1 cellular context compared by ENCODE assay signal in the genomic region with DNA sequence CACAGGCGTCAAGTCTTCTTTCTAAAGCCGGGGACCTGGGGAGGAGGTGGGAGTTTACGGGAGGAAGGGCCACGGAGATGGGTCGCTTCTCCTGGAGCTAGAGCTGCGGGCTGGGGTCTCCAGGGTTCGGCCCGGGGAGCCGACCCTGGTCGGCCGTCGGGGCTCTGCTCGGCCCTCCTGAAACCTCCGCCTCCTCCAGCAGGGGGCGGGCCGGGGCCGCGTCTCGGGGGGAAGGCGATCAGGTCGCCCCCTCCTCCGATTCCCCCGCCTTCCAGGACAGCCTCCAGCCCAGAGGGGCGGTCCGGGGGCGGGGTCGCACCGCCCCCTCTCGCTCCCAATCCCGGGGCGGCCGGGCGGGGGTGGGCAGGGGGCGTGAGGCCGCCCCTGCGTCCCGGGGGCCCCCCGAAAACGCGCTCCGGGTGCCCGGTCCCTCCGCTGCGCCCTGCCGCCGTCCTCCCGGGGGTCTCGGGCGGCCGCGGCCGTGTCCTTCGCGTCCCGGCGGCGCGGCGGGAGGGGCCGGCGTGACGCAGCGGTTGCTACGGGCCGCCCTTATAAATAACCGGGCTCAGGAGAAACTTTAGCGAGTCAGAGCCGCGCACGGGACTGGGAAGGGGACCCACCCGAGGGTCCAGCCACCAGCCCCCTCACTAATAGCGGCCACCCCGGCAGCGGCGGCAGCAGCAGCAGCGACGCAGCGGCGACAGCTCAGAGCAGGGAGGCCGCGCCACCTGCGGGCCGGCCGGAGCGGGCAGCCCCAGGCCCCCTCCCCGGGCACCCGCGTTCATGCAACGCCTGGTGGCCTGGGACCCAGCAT.
A peak's percentile ranks its signal among the peaks of the same experiment; 100 is the strongest.
TF ChIP-seq lines count a peak whose summit lies in the region.

A gene (plus strand): TSS at position 580 of the 814 bp plus-strand sequence. CDS start 204 bp downstream, at position 784.

TF ChIP-seq in K562, 482 proteins besides CTCF, POLR2A, EP300 and RAD21 (continued from another document and continues in another):
- TF ChIP-seq, protein P1, sequence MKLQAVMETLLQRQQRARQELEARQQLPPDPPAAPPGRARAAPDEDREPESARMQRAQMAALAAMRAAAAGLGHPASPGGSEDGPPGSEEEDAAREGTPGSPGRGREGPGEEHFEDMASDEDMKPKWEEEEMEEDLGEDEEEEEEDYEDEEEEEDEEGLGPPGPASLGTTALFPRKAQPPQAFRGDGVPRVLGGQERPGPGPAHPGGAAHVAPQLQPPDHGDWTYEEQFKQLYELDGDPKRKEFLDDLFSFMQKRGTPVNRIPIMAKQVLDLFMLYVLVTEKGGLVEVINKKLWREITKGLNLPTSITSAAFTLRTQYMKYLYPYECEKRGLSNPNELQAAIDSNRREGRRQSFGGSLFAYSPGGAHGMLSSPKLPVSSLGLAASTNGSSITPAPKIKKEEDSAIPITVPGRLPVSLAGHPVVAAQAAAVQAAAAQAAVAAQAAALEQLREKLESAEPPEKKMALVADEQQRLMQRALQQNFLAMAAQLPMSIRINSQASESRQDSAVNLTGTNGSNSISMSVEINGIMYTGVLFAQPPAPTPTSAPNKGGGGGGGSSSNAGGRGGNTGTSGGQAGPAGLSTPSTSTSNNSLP (IDR thresholded peaks at IDR 0.05; ENCODE audit: borderline replicate concordance, low read depth, low read length) = no peak
- TF ChIP-seq SMARCA5 (IDR thresholded peaks at IDR 0.05) (no peak), NR1H2 (CRISPR knock-in tag; IDR thresholded peaks at IDR 0.05) (no peak), ZNF121 (CRISPR knock-in tag; conservative IDR thresholded peaks at IDR 0.05) (no peak; the same call in 1 of the 2 replicates), ZNF644 (tag; IDR thresholded peaks at IDR 0.05; ENCODE audit: low read depth) (no peak), HDAC2 (IDR thresholded peaks at IDR 0.05) (no peak; the same call in 1 of the 2 replicates), CSDE1 (IDR thresholded peaks at IDR 0.05) (no peak; a peak in 1 of 4 replicates), HSF4 (CRISPR knock-in tag; IDR thresholded peaks at IDR 0.05; ENCODE audit: borderline replicate concordance) (no peak), CBFA2T3 (IDR thresholded peaks at IDR 0.05) (no peak), ZNF384 (IDR thresholded peaks at IDR 0.05; ENCODE audit: low read depth, low read length) (no peak), TAL1 (IDR thresholded peaks at IDR 0.05) (no peak), NFIC (IDR thresholded peaks at IDR 0.05) (no peak), RBM15 (IDR thresholded peaks at IDR 0.05; ENCODE audit: insufficient read depth, low read length) (peak; percentile 90; the same call in 1 of the 2 replicates), BRCA1 (IDR thresholded peaks at IDR 0.05) (no peak), BRCA1 (CRISPR knock-in tag; IDR thresholded peaks at IDR 0.05) (no peak), CBX2 (IDR thresholded peaks at IDR 0.05; ENCODE audit: insufficient read depth, low read length, poor library complexity, severe bottlenecking) (no peak), RFX5 (IDR thresholded peaks at IDR 0.05; ENCODE audit: low read depth, low read length) (peak; percentile 89), GABPB1 (CRISPR knock-in tag; IDR thresholded peaks at IDR 0.05) (no peak), CAMTA2 (CRISPR knock-in tag; conservative IDR thresholded peaks at IDR 0.05) (no peak), KDM4B (IDR thresholded peaks at IDR 0.05; ENCODE audit: borderline replicate concordance in 2 of 2, low read depth in 1 of 2) (no peak), FOS (IDR thresholded peaks at IDR 0.05; ENCODE audit: extremely low read depth, insufficient read length) (no peak), ZNF583 (CRISPR knock-in tag; IDR thresholded peaks at IDR 0.05) (no peak), ZNF75A (CRISPR knock-in tag; IDR thresholded peaks at IDR 0.05) (peak; percentile 29; the same call in 1 of the 2 replicates)
- TF ChIP-seq, protein P2, sequence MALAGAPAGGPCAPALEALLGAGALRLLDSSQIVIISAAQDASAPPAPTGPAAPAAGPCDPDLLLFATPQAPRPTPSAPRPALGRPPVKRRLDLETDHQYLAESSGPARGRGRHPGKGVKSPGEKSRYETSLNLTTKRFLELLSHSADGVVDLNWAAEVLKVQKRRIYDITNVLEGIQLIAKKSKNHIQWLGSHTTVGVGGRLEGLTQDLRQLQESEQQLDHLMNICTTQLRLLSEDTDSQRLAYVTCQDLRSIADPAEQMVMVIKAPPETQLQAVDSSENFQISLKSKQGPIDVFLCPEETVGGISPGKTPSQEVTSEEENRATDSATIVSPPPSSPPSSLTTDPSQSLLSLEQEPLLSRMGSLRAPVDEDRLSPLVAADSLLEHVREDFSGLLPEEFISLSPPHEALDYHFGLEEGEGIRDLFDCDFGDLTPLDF (CRISPR knock-in tag; IDR thresholded peaks at IDR 0.05) = 0 out of 2 replicates have a peak, but pooled peaks have one; percentile 24
- TF ChIP-seq, protein P3, sequence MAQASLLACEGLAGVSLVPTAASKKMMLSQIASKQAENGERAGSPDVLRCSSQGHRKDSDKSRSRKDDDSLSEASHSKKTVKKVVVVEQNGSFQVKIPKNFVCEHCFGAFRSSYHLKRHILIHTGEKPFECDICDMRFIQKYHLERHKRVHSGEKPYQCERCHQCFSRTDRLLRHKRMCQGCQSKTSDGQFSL (CRISPR knock-in tag; IDR thresholded peaks at IDR 0.05) = peak; percentile 36; the same call in 1 of the 2 replicates
- TF ChIP-seq, protein P3 (tag; IDR thresholded peaks at IDR 0.05) = no peak
- TF ChIP-seq, protein P4, sequence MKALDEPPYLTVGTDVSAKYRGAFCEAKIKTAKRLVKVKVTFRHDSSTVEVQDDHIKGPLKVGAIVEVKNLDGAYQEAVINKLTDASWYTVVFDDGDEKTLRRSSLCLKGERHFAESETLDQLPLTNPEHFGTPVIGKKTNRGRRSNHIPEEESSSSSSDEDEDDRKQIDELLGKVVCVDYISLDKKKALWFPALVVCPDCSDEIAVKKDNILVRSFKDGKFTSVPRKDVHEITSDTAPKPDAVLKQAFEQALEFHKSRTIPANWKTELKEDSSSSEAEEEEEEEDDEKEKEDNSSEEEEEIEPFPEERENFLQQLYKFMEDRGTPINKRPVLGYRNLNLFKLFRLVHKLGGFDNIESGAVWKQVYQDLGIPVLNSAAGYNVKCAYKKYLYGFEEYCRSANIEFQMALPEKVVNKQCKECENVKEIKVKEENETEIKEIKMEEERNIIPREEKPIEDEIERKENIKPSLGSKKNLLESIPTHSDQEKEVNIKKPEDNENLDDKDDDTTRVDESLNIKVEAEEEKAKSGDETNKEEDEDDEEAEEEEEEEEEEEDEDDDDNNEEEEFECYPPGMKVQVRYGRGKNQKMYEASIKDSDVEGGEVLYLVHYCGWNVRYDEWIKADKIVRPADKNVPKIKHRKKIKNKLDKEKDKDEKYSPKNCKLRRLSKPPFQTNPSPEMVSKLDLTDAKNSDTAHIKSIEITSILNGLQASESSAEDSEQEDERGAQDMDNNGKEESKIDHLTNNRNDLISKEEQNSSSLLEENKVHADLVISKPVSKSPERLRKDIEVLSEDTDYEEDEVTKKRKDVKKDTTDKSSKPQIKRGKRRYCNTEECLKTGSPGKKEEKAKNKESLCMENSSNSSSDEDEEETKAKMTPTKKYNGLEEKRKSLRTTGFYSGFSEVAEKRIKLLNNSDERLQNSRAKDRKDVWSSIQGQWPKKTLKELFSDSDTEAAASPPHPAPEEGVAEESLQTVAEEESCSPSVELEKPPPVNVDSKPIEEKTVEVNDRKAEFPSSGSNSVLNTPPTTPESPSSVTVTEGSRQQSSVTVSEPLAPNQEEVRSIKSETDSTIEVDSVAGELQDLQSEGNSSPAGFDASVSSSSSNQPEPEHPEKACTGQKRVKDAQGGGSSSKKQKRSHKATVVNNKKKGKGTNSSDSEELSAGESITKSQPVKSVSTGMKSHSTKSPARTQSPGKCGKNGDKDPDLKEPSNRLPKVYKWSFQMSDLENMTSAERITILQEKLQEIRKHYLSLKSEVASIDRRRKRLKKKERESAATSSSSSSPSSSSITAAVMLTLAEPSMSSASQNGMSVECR (CRISPR knock-in tag; IDR thresholded peaks at IDR 0.05) = peak; percentile 79; the same call in 1 of the 2 replicates
- TF ChIP-seq, protein P5, sequence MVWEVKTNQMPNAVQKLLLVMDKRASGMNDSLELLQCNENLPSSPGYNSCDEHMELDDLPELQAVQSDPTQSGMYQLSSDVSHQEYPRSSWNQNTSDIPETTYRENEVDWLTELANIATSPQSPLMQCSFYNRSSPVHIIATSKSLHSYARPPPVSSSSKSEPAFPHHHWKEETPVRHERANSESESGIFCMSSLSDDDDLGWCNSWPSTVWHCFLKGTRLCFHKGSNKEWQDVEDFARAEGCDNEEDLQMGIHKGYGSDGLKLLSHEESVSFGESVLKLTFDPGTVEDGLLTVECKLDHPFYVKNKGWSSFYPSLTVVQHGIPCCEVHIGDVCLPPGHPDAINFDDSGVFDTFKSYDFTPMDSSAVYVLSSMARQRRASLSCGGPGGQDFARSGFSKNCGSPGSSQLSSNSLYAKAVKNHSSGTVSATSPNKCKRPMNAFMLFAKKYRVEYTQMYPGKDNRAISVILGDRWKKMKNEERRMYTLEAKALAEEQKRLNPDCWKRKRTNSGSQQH (CRISPR knock-in tag; IDR thresholded peaks at IDR 0.05) = 0 out of 2 replicates have a peak, but pooled peaks have one; percentile 18
- TF ChIP-seq, protein P6, sequence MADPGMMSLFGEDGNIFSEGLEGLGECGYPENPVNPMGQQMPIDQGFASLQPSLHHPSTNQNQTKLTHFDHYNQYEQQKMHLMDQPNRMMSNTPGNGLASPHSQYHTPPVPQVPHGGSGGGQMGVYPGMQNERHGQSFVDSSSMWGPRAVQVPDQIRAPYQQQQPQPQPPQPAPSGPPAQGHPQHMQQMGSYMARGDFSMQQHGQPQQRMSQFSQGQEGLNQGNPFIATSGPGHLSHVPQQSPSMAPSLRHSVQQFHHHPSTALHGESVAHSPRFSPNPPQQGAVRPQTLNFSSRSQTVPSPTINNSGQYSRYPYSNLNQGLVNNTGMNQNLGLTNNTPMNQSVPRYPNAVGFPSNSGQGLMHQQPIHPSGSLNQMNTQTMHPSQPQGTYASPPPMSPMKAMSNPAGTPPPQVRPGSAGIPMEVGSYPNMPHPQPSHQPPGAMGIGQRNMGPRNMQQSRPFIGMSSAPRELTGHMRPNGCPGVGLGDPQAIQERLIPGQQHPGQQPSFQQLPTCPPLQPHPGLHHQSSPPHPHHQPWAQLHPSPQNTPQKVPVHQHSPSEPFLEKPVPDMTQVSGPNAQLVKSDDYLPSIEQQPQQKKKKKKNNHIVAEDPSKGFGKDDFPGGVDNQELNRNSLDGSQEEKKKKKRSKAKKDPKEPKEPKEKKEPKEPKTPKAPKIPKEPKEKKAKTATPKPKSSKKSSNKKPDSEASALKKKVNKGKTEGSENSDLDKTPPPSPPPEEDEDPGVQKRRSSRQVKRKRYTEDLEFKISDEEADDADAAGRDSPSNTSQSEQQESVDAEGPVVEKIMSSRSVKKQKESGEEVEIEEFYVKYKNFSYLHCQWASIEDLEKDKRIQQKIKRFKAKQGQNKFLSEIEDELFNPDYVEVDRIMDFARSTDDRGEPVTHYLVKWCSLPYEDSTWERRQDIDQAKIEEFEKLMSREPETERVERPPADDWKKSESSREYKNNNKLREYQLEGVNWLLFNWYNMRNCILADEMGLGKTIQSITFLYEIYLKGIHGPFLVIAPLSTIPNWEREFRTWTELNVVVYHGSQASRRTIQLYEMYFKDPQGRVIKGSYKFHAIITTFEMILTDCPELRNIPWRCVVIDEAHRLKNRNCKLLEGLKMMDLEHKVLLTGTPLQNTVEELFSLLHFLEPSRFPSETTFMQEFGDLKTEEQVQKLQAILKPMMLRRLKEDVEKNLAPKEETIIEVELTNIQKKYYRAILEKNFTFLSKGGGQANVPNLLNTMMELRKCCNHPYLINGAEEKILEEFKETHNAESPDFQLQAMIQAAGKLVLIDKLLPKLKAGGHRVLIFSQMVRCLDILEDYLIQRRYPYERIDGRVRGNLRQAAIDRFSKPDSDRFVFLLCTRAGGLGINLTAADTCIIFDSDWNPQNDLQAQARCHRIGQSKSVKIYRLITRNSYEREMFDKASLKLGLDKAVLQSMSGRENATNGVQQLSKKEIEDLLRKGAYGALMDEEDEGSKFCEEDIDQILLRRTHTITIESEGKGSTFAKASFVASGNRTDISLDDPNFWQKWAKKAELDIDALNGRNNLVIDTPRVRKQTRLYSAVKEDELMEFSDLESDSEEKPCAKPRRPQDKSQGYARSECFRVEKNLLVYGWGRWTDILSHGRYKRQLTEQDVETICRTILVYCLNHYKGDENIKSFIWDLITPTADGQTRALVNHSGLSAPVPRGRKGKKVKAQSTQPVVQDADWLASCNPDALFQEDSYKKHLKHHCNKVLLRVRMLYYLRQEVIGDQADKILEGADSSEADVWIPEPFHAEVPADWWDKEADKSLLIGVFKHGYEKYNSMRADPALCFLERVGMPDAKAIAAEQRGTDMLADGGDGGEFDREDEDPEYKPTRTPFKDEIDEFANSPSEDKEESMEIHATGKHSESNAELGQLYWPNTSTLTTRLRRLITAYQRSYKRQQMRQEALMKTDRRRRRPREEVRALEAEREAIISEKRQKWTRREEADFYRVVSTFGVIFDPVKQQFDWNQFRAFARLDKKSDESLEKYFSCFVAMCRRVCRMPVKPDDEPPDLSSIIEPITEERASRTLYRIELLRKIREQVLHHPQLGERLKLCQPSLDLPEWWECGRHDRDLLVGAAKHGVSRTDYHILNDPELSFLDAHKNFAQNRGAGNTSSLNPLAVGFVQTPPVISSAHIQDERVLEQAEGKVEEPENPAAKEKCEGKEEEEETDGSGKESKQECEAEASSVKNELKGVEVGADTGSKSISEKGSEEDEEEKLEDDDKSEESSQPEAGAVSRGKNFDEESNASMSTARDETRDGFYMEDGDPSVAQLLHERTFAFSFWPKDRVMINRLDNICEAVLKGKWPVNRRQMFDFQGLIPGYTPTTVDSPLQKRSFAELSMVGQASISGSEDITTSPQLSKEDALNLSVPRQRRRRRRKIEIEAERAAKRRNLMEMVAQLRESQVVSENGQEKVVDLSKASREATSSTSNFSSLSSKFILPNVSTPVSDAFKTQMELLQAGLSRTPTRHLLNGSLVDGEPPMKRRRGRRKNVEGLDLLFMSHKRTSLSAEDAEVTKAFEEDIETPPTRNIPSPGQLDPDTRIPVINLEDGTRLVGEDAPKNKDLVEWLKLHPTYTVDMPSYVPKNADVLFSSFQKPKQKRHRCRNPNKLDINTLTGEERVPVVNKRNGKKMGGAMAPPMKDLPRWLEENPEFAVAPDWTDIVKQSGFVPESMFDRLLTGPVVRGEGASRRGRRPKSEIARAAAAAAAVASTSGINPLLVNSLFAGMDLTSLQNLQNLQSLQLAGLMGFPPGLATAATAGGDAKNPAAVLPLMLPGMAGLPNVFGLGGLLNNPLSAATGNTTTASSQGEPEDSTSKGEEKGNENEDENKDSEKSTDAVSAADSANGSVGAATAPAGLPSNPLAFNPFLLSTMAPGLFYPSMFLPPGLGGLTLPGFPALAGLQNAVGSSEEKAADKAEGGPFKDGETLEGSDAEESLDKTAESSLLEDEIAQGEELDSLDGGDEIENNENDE (IDR thresholded peaks at IDR 0.05; ENCODE audit: low read depth, low read length) = no peak
